ENCODE assay signal across 8 cellular contexts in genomic region chr2:97995734-97996624, GRCh38. TPM values are rescaled to one million over a fixed set of nuclear protein-coding genes. Genes with fewer than 3 reads are reported as not detected.
DNase-seq lines count a peak whose midpoint lies in the region; ATAC-seq and TF ChIP-seq lines count a peak whose summit lies in the region.

Gene TMEM131 (minus strand): TSS chr2:97995948. CDS start chr2:97995662, 286 bp downstream.

- intact Hi-C loops in lower lobe of right lung (cut with DNase I) = no loop called here

- H3K27ac ChIP-seq in ectodermal cell (ENCODE audit: insufficient read depth, low read depth, low read length, poor library complexity, severe bottlenecking) (peak within 1 kb of the TSS; percentile 86), lower lobe of right lung (peak within 1 kb of the TSS; percentile 90)

- H3K36me3 ChIP-seq in ectodermal cell (ENCODE audit: control insufficient read depth, insufficient read depth, low read length) (no peaks in the 10 kb centered on the region), lower lobe of right lung (no peaks in the 10 kb centered on the region)

- H3K4me1 ChIP-seq in ectodermal cell (ENCODE audit: control insufficient read depth, insufficient read depth, low read length) (peaks cover 13% of the 10 kb centered on the region), lower lobe of right lung (peaks cover 44% of the 10 kb centered on the region)

- peak; percentile 70 for ATAC-seq in GM19468 (IDR thresholded peaks at IDR 0.05; ENCODE audit: extremely low read depth, unreplicated experiment)
- ATAC-seq in lower lobe of right lung = peak; percentile 98

- H3K27me3 ChIP-seq in ectodermal cell (ENCODE audit: control insufficient read depth, insufficient read depth, low read length, poor library complexity, severe bottlenecking) (no peaks in the 10 kb centered on the region), lower lobe of right lung (ENCODE audit: low read depth) (no peaks in the 10 kb centered on the region)

- TF ChIP-seq CTCF in lower lobe of right lung (IDR thresholded peaks at IDR 0.05) = no peak

- peak within 1 kb of the TSS; percentile 63 for H3K4me3 ChIP-seq in ectodermal cell (ENCODE audit: insufficient read depth, low read depth, low read length)
- H3K4me3 ChIP-seq in lower lobe of right lung = peak within 1 kb of the TSS; percentile 82

- 2 to 3% methylated on average over 88 of the region's 88 CpGs for WGBS in ectodermal cell, 2 experiments

- H3K9me3 ChIP-seq in ectodermal cell (ENCODE audit: control insufficient read depth, low read length) (no peaks in the 10 kb centered on the region), lower lobe of right lung (no peaks in the 10 kb centered on the region)

- DNase-seq in CMK (ENCODE audit: low read depth) (peak; percentile 72), HS-5 (ENCODE audit: low read depth) (peak; percentile 99), NK-92 (lab: John Stamatoyannopoulos, UW; ENCODE audit: unreplicated experiment) (peak; percentile 63), lower lobe of right lung (peak; percentile 95)
- peak; percentile 89 to 97 for DNase-seq in activated CD8-positive, alpha-beta memory T cell treated with anti-CD3 and anti-CD28 coated beads for 1 hour (ENCODE audit: extremely low read depth in 1 of 2, low read depth in 1 of 2)
- peak; percentile 84 to 97 (median 93) for DNase-seq in stimulated activated CD4-positive, alpha-beta T cell treated with anti-CD3 and anti-CD28 coated beads, TNF-alpha, amount 100 ng/mL, for 1 hour (ENCODE audit: low read depth in 3 of 3, low spot score in 1 of 3)

RNA-seq across cellular contexts. Expression of gene TMEM131, which starts in this region (rescaled TPM):
- polyA plus RNA-seq in ectodermal cell (2013, experiment 1 of 4) = 34.4 TPM
- 37.5 TPM for polyA plus RNA-seq in ectodermal cell (2013, experiment 2 of 4)
- 28.2 TPM for polyA plus RNA-seq in ectodermal cell (2013, experiment 3 of 4)
- polyA plus RNA-seq in ectodermal cell (2013, experiment 4 of 4) = 32.8 TPM
- 42.2 TPM for total RNA-seq in lower lobe of right lung

Comparison
In these comparisons a context has a peak if more than half of its experiments do, and no peak if none do; other contexts are left out.
1. Peak in every context shown above with its lines: DNase-seq, ATAC-seq, H3K4me3 ChIP-seq and H3K27ac ChIP-seq.